10 cellular contexts compared by ENCODE assay signal in the genomic region with DNA sequence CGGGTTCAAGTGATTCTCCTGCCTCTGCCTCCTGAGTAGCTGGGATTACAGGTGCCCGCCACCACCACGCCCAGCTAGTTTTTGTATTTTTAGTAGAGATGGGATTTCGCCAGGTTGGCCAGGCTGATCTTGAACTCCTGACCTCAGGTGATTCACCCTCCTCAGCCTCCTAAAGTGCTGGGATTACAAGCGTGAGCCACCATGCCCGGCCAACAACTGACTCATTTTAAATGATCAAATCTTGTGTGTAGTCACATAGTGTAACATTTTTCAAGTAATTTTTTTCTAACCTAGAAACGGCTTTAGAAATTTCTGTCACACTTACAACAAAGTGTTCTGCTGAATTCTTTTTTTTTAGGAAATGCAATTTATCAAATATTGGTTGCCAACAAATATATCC. TPM values are rescaled to one million over a fixed set of nuclear protein-coding genes. Genes with fewer than 3 reads are reported as not detected.
"Had no signal": no experiment of that assay in that cellular context is flagged by ENCODE, and none has a peak within 500 bp of the region (broad histone marks: within the 10 kb centered on the region; RNA-seq: fewer than 3 reads in every experiment).

No MANE protein-coding gene starts in this region.

RNA-seq across cellular contexts. Expression of gene PCDH19, which starts 31.2 kb away (rescaled TPM):
- total RNA-seq: activated CD4-positive, alpha-beta memory T cell treated with anti-CD3 and anti-CD28 coated beads for 36 hours; activated CD4-positive, alpha-beta T cell treated with anti-CD3 and anti-CD28 coated beads, Interleukin-2, amount 10 ng/mL, durations not matched to agents 24 days and 14 days; activated CD8-positive, alpha-beta memory T cell treated with anti-CD3 and anti-CD28 coated beads for 36 hours; activated CD8-positive, alpha-beta memory T cell treated with anti-CD3 and anti-CD28 coated beads, Interleukin-2, amount 10 ng/mL, durations not matched to agents 7 days and 5 days; activated CD8-positive, alpha-beta T cell treated with anti-CD3 and anti-CD28 coated beads, Interleukin-2, amount 10 ng/mL, durations not matched to agents 7 days and 5 days; activated naive CD4-positive, alpha-beta T cell treated with anti-CD3 and anti-CD28 coated beads for 36 hours; activated naive CD8-positive, alpha-beta T cell treated with anti-CD3 and anti-CD28 coated beads for 36 hours; activated T-helper 2 cell treated with anti-CD3 and anti-CD28 coated beads, Interferon-gamma antibody, Interleukin-2, Interleukin-4, amounts not matched to agents 10 μg/mL and 5 μg/mL and 100 μg/mL, durations not matched to agents 14 hours and 24 hours and 36 hours; T-helper 2 cell treated with Interferon-gamma antibody and Interleukin-4, amounts not matched to agents 100 ng/mL and 5 ng/mL, for 36 hours had no signal
- polyA plus RNA-seq: foreskin keratinocyte had no signal
